11 cellular contexts compared by ENCODE assay signal in genomic region chrX:76509775-76510174, GRCh38.
"Had no signal": no experiment of that assay in that cellular context is flagged by ENCODE, and none has a peak within 500 bp of the region (broad histone marks: within the 10 kb centered on the region; RNA-seq: fewer than 3 reads in every experiment).

No MANE protein-coding gene starts in this region.

- H3K27ac ChIP-seq: GM23248 had no signal

- FAIRE-seq: H1, H54 had no signal

- H3K9me3 ChIP-seq: HAP-1 had no signal

- H3K4me3 ChIP-seq: GM23248, GM23338, HAP-1 had no signal

- ATAC-seq: GM23338, HCT116 had no signal

- H3K4me1 ChIP-seq: HAP-1 had no signal

- DNase-seq: GM23248, GOT3, H7, H9, HCEC 1CT, HFFc6 had no signal

- H3K36me3 ChIP-seq: HAP-1 had no signal
